23 cellular contexts compared by ENCODE assay signal in the genomic region with DNA sequence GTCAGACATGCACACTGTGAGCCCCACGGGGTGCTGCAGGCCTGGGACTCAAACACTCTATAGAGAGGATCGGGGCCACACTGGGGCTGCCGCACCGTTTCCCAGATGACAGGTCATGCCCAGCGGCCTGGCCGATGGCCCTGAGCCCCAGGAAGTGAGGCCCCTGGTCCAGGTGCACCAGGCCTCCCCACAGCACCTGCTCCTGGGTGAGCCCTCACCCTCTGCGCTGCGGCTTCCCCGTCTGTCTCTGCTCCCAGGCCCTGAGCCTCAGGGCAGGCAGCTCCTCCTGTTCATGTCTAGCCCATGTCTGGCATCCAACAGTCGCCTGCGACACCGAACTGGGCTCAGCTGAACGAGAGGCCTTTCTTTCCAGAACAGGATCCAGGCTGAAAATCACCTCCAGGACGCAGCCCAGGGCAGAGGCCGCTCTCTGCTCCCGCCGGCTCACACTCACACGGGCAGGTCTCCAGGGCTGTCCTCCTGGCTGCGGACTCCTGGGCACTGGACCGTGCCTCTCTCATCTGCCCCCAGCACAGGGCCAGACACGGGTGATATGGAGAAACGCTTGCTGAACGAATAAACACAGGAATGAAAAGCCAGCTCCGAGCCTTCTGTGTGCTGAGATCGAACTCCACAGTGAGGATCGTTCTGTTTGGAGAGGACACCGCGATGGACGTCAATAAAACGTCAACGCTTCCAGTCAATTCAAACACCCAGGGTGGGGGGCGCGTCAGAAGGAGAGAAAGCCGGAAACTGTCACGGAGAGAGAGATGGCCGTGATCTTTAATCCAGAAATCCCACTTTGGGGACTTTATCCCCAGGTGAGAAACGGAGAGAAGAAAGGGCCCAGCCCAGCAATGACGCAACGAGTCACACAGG.
"Had no signal": no experiment of that assay in that cellular context is flagged by ENCODE, and none has a peak within 500 bp of the region (broad histone marks: within the 10 kb centered on the region; RNA-seq: fewer than 3 reads in every experiment).

No MANE protein-coding gene starts in this region.

- H3K36me3 ChIP-seq: ovary, prostate gland, right atrium auricular region, tibial artery, vagina had no signal

- H3K27me3 ChIP-seq: foreskin keratinocyte, left lung, ovary, right atrium auricular region, tibial artery, vagina had no signal

- H3K27me3 Mint-ChIP-seq: naive thymus-derived CD4-positive, alpha-beta T cell had no signal

- H3K9me3 ChIP-seq: left lung, ovary, prostate gland, right atrium auricular region, tibial artery, vagina had no signal

- FAIRE-seq: kidney had no signal

- H3K4me3 Mint-ChIP-seq: activated naive CD4-positive, alpha-beta T cell treated with anti-CD3 and anti-CD28 coated beads for 36 hours; activated T-cell treated with anti-CD3 and anti-CD28 coated beads, Interleukin-2, amount 50 U/mL, for 4 hours; naive thymus-derived CD4-positive, alpha-beta T cell had no signal

- H3K27ac ChIP-seq: foreskin keratinocyte, left lung, ovary, prostate gland, right atrium auricular region, tibial artery, vagina had no signal

- H3K27ac Mint-ChIP-seq: activated naive CD4-positive, alpha-beta T cell treated with anti-CD3 and anti-CD28 coated beads for 36 hours had no signal

- H3K4me1 ChIP-seq: foreskin keratinocyte, left lung, prostate gland, right atrium auricular region, tibial artery had no signal

- H3K4me3 ChIP-seq: left lung, ovary, prostate gland, right atrium auricular region, tibial artery, vagina had no signal

- H3K9me3 Mint-ChIP-seq: activated T-cell treated with anti-CD3 and anti-CD28 coated beads, Interleukin-2, amount 50 U/mL, for 4 hours had no signal

- ATAC-seq: activated T-cell treated with anti-CD3 and anti-CD28 coated beads, Interleukin-2, amount 50 U/mL, for 4 hours; foreskin keratinocyte; left lung; naive thymus-derived CD4-positive, alpha-beta T cell; stimulated activated naive CD8-positive, alpha-beta T cell treated with anti-CD3 and anti-CD28 coated beads, Interleukin-15, Interleukin-2, amounts not matched to agents 100 U/mL and 50 U/mL, for 24 hours had no signal

- DNase-seq: activated CD4-positive, alpha-beta T cell treated with anti-CD3 and anti-CD28 coated beads for 4 hours; activated CD4-positive, alpha-beta T cell treated with anti-CD3 and anti-CD28 coated beads, Interleukin-2, amount 50 U/mL, for 48 hours; activated CD4-positive, CD25-positive, alpha-beta regulatory T cell; activated CD8-positive, alpha-beta memory T cell treated with anti-CD3 and anti-CD28 coated beads, Interleukin-2, amount 50 U/mL, for 48 hours; activated effector memory CD4-positive, alpha-beta T cell treated with Interleukin-2 at 50 U/mL for 16 hours; activated naive CD4-positive, alpha-beta T cell treated with anti-CD3 and anti-CD28 coated beads for 36 hours; activated T-cell treated with anti-CD3 and anti-CD28 coated beads, Interleukin-2, amount 50 U/mL, for 4 hours; amygdala; dermis blood vessel endothelial cell; effector CD8-positive, alpha-beta T cell; foreskin keratinocyte; kidney; naive thymus-derived CD4-positive, alpha-beta T cell; ovary; stimulated activated CD4-positive, alpha-beta T cell treated with anti-CD3 and anti-CD28 coated beads, Interleukin-4, amount 100 ng/mL, for 4 hours; stimulated activated naive CD8-positive, alpha-beta T cell treated with anti-CD3 and anti-CD28 coated beads, Interleukin-15, Interleukin-2, amounts not matched to agents 100 U/mL and 50 U/mL, for 24 hours; substantia nigra; T1000; tibial artery had no signal
